ENCODE assay signal across 8 cellular contexts in the genomic region with DNA sequence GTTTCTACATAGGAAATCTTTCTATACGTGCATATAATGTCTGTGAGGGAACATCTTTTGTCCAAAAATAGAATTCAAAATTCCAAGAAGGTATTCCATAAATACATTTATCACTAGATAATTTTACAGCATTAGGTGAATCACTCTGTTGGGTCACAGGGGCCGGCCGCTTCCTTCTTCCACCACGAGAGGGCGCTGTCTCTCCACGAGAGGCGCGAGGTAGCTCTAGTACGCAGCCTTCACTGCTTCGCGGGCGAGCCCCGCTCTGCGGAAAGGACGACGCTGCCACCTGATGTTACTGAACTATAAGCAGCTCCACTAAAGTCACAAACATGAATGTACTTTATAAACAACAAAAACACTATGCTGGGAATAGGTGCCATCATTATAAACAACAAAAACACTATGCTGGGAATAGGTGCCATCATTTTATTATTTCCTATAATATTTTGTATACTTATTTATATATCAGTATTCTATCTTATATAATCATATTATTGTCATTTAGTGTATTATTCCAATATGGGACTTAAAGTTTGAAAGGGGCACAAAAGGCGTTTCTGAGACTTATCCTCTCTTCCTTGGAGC.
A peak's percentile ranks its signal among the peaks of the same experiment; 100 is the strongest.
DNase-seq lines count a peak whose midpoint lies in the region; ATAC-seq and TF ChIP-seq lines count a peak whose summit lies in the region.

No MANE protein-coding gene starts in this region.

- peak; percentile 75 for ATAC-seq in GM21390 (IDR thresholded peaks at IDR 0.05; ENCODE audit: unreplicated experiment)
- peak; percentile 93 for ATAC-seq in stimulated activated naive CD8-positive, alpha-beta T cell treated with anti-CD3 and anti-CD28 coated beads, Interleukin-15, Interleukin-2, amounts not matched to agents 100 U/mL and 50 U/mL, for 24 hours

- TF ChIP-seq CTCF in fibroblast of mammary gland (conservative IDR thresholded peaks at IDR 0.05; ENCODE audit: control insufficient read depth, insufficient read depth, low read depth, low read length) = peak; percentile 90
- peak; percentile 99 for TF ChIP-seq CTCF in neural crest cell (conservative IDR thresholded peaks at IDR 0.05)

- no peak overlapping the region for H3K4me3 ChIP-seq in fibroblast of mammary gland (ENCODE audit: control insufficient read depth, low read depth, low read length)

- H3K36me3 Mint-ChIP-seq in neural crest cell (ENCODE audit: low read depth) = no peaks in the 10 kb centered on the region

- H3K27ac Mint-ChIP-seq in neural crest cell (ENCODE audit: unreplicated experiment) = no peak overlapping the region

- no peak overlapping the region for H3K4me3 Mint-ChIP-seq in neural crest cell

- H3K27me3 Mint-ChIP-seq in neural crest cell (ENCODE audit: low read depth) = no peaks in the 10 kb centered on the region

- no peaks in the 10 kb centered on the region for H3K4me1 Mint-ChIP-seq in neural crest cell

- peak; percentile 83 for DNase-seq in CD1c-positive myeloid dendritic cell (ENCODE audit: extremely low spot score)
- peak; percentile 75 for DNase-seq in LoVo (ENCODE audit: low spot score)
- peak; percentile 60 for DNase-seq in RPMI7951 (ENCODE audit: low read depth)
- peak; percentile 69 for DNase-seq in activated T-helper 1 cell treated with Interleukin-2 at 50 U/mL for 16 hours (ENCODE audit: low read depth)
- peak; percentile 62 for DNase-seq in fibroblast of mammary gland (ENCODE audit: low read depth)
- DNase-seq in neural crest cell (ENCODE audit: low read depth, low spot score) = peak; percentile 91
- peak; percentile 92 for DNase-seq in stimulated activated naive CD8-positive, alpha-beta T cell treated with anti-CD3 and anti-CD28 coated beads, Interleukin-15, Interleukin-2, amounts not matched to agents 100 U/mL and 50 U/mL, for 24 hours

- no peaks in the 10 kb centered on the region for H3K9me3 Mint-ChIP-seq in neural crest cell
